In genomic region chr19:12933287-12934072, GRCh38 we compare ENCODE assay signal across 8 cellular contexts. TPM values are rescaled to one million over a fixed set of nuclear protein-coding genes. Genes with fewer than 3 reads are reported as not detected.
DNase-seq lines count a peak whose midpoint lies in the region; ATAC-seq lines count a peak whose summit lies in the region.

TSS of gene FARSA (minus strand) at chr19:12933711. CDS start at chr19:12933696, 15 bp downstream.

- no peaks in the 10 kb centered on the region for H3K9me3 Mint-ChIP-seq in activated naive CD4-positive, alpha-beta T cell treated with anti-CD3 and anti-CD28 coated beads, Interleukin-2, amount 50 U/mL, for 24 hours

- ATAC-seq in GM21576 (IDR thresholded peaks at IDR 0.05; ENCODE audit: unreplicated experiment), result peak; percentile 34

- H3K4me3 Mint-ChIP-seq in activated naive CD4-positive, alpha-beta T cell treated with anti-CD3 and anti-CD28 coated beads, Interleukin-2, amount 50 U/mL, for 24 hours, result peak within 1 kb of the TSS; percentile 99

- DNase-seq in Caki2 (ENCODE audit: low read depth), result peak; percentile 82
- peak; percentile 93 for DNase-seq in NAMALWA (ENCODE audit: low spot score)
- DNase-seq in SKM-1 (lab: John Stamatoyannopoulos, UW; ENCODE audit: unreplicated experiment), result peak; percentile 88
- DNase-seq in glomerular endothelial cell (ENCODE audit: extremely low read depth, low read depth, low spot score), result peak; percentile 34
- peak; percentile 51 to 97 (median 92) for DNase-seq in nucleus accumbens (lab: John Stamatoyannopoulos, UW)
- DNase-seq in superior temporal gyrus (ENCODE audit: extremely low spot score), result peak; percentile 97

- H3K27me3 Mint-ChIP-seq in activated naive CD4-positive, alpha-beta T cell treated with anti-CD3 and anti-CD28 coated beads, Interleukin-2, amount 50 U/mL, for 24 hours, result no peaks in the 10 kb centered on the region

- in situ Hi-C loops in Caki2 (cut with HindIII; ENCODE audit: low pct_unique_long_range_greater_than_20kb, low sequenced_read_pairs), result no loop called here

- peak within 1 kb of the TSS; percentile 95 for H3K27ac Mint-ChIP-seq in activated naive CD4-positive, alpha-beta T cell treated with anti-CD3 and anti-CD28 coated beads, Interleukin-2, amount 50 U/mL, for 24 hours

- peaks cover 38% of the 10 kb centered on the region for H3K4me1 Mint-ChIP-seq in activated naive CD4-positive, alpha-beta T cell treated with anti-CD3 and anti-CD28 coated beads, Interleukin-2, amount 50 U/mL, for 24 hours

- peaks cover 7% of the 10 kb centered on the region for H3K36me3 Mint-ChIP-seq in activated naive CD4-positive, alpha-beta T cell treated with anti-CD3 and anti-CD28 coated beads, Interleukin-2, amount 50 U/mL, for 24 hours

RNA-seq across cellular contexts. Expression of gene FARSA, which starts in this region (rescaled TPM):
- total RNA-seq in Caki2 (2014; rRNA removed; shearing (Covaris generic); ENCODE audit: low replicate concordance), result 100 and 120 TPM in 2 replicates
- total RNA-seq in glomerular endothelial cell, result 74.0 TPM in 2 replicates

Comparison
In these comparisons a context has a peak if more than half of its experiments do, and no peak if none do; other contexts are left out.
1. Peak in every context shown above with its lines: DNase-seq and ATAC-seq.
2. DNase-seq: peak in every context shown above with its lines; median percentile 97 in superior temporal gyrus; 93 in NAMALWA; 92 in nucleus accumbens; 88 in SKM-1; 82 in Caki2; 34 in glomerular endothelial cell.